21 cellular contexts compared by ENCODE assay signal in the genomic region with DNA sequence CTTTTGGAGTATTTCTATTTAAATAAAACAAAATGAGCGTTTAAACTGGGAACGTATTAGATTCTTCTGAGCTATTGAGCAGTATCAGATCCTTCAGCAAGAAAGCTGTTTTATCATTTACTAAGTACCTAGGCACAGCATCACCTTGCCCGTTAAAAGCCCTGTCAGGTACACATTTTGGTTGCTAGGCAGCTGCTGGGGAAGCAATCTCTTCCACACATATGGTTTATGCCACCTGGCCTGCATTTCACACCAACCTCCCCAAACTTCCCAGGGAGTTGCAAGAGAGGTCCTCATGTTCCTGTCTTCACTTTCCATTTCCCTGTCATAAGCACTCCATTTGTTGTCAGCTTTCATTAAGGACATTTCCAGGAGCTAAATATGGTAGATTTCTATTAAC.
"Had no signal": no experiment of that assay in that cellular context is flagged by ENCODE, and none has a peak within 500 bp of the region (broad histone marks: within the 10 kb centered on the region; RNA-seq: fewer than 3 reads in every experiment).

No MANE protein-coding gene starts in this region.

- H3K36me3 ChIP-seq: cardiac muscle cell, left lung, stomach, suprapubic skin, vagina had no signal

- H3K4me1 ChIP-seq: left lung, suprapubic skin, vagina had no signal

- H3K27ac ChIP-seq: cardiac muscle cell, left lung, stomach, suprapubic skin, vagina, VCaP had no signal

- H3K9me3 ChIP-seq: left lung, stomach, suprapubic skin, vagina had no signal

- ATAC-seq: activated CD4-positive, CD25-positive, alpha-beta regulatory T cell treated with anti-CD3 and anti-CD28 coated beads, Interleukin-2, amount 50 U/mL, for 24 hours; activated T-cell treated with anti-CD3 and anti-CD28 coated beads, Interleukin-2, amount 50 U/mL, for 72 hours; left lung; natural killer cell; sciatic nerve; stimulated activated effector memory CD8-positive, alpha-beta T cell treated with anti-CD3 and anti-CD28 coated beads, Interleukin-12 subunit alpha, Interleukin-12 subunit beta, amount 100 ng/mL, for 72 hours had no signal

- FAIRE-seq: endometrium, small intestine had no signal

- H3K4me3 ChIP-seq: cardiac muscle cell, left lung, lung, stomach, suprapubic skin, vagina had no signal

- DNase-seq: activated CD4-positive, alpha-beta memory T cell treated with anti-CD3 and anti-CD28 coated beads, Interleukin-2, amount 10 ng/mL, durations not matched to agents 7 days and 5 days; activated CD4-positive, alpha-beta T cell treated with anti-CD3 and anti-CD28 coated beads, Interleukin-2, amount 10 ng/mL, durations not matched to agents 24 days and 14 days; activated effector memory CD4-positive, alpha-beta T cell treated with Interleukin-2 at 50 U/mL for 16 hours; activated naive CD4-positive, alpha-beta T cell treated with anti-CD3 and anti-CD28 coated beads, Interleukin-2, amount 10 ng/mL, durations not matched to agents 7 days and 5 days; activated T-cell treated with anti-CD3 and anti-CD28 coated beads, Interleukin-2, amount 50 U/mL, for 72 hours; amygdala; left lung; natural killer cell; small intestine; stimulated activated CD4-positive, alpha-beta T cell treated with anti-CD3 and anti-CD28 coated beads, Interleukin-2, amount 100 ng/mL, for 24 hours; stomach; trophoblast cell had no signal

- H3K27me3 ChIP-seq: cardiac muscle cell, left lung, stomach, suprapubic skin, vagina had no signal
